ENCODE assay signal across 20 cellular contexts in genomic region chr15:65259367-65259781, GRCh38. TPM values are rescaled to one million over a fixed set of nuclear protein-coding genes. Genes with fewer than 3 reads are reported as not detected.
DNase-seq lines count a peak whose midpoint lies in the region; ATAC-seq and TF ChIP-seq lines count a peak whose summit lies in the region.
"Had no signal": no experiment of that assay in that cellular context is flagged by ENCODE, and none has a peak within 500 bp of the region (broad histone marks: within the 10 kb centered on the region; RNA-seq: fewer than 3 reads in every experiment).

No MANE protein-coding gene starts in this region.

- TF ChIP-seq CTCF in left ventricle myocardium inferior (IDR thresholded peaks at IDR 0.05; ENCODE audit: borderline replicate concordance): no peak
- no peak for TF ChIP-seq CTCF in tibial artery (IDR thresholded peaks at IDR 0.05)

- no peaks in the 10 kb centered on the region for H3K9me3 ChIP-seq in left ventricle myocardium inferior (replicated peaks)
- no peaks in the 10 kb centered on the region for H3K9me3 ChIP-seq in muscle layer of duodenum (ENCODE audit: control insufficient read depth in 1 of 2, low read length in 2 of 2)
- no peaks in the 10 kb centered on the region for H3K9me3 ChIP-seq in tibial artery
- H3K9me3 ChIP-seq: SJSA1 had no signal

- no peaks in the 10 kb centered on the region for H3K4me1 Mint-ChIP-seq in T-cell
- H3K4me1 Mint-ChIP-seq in activated T-cell treated with anti-CD3 and anti-CD28 coated beads, Interleukin-2, amount 50 U/mL, for 24 hours (ENCODE audit: low read depth): no peaks in the 10 kb centered on the region
- H3K4me1 Mint-ChIP-seq: stimulated activated naive CD8-positive, alpha-beta T cell treated with anti-CD3 and anti-CD28 coated beads, Interleukin-15, amount 100 ng/mL, for 72 hours had no signal

- H3K27me3 ChIP-seq in left ventricle myocardium inferior (ENCODE audit: low read depth): no peaks in the 10 kb centered on the region
- H3K27me3 ChIP-seq in muscle layer of duodenum (ENCODE audit: low read depth, low read length): no peaks in the 10 kb centered on the region
- no peaks in the 10 kb centered on the region for H3K27me3 ChIP-seq in tibial artery
- H3K27me3 ChIP-seq: SJSA1 had no signal

- H3K4me1 ChIP-seq in left ventricle myocardium inferior (peaks cover 8% of the 10 kb centered on the region), muscle layer of duodenum (ENCODE audit: control insufficient read depth in 1 of 2, insufficient read depth in 2 of 2, low read length in 2 of 2) (peaks cover 21 to 65% of the 10 kb centered on the region in 2 donors), tibial artery (peaks cover 0 to 4% (median 0%) of the 10 kb centered on the region in 4 donors)
- H3K4me1 ChIP-seq: SJSA1 had no signal

- peak; percentile 76 for DNase-seq in amniotic epithelial cell (ENCODE audit: low read depth)
- peak; percentile 49 for DNase-seq in left ventricle myocardium inferior
- peak; percentile 73 to 76 for DNase-seq in tibial artery
- no peak for DNase-seq in T-cell
- no peak for DNase-seq in NCI-H69 (lab: John Stamatoyannopoulos, UW)
- DNase-seq in GM19238 (ENCODE audit: insufficient read length, low spot score): no peak
- no peak for DNase-seq in activated T-cell treated with anti-CD3 and anti-CD28 coated beads, Interleukin-2, amount 50 U/mL, for 24 hours
- DNase-seq: activated effector memory CD4-positive, alpha-beta T cell treated with Interleukin-2 at 50 U/mL for 16 hours; AML-193; DMS153; HFFc6; naive B cell; NCI-H187; NCI-H510A treated with DMSO at 0.1 percent for 48 hours; stimulated activated naive CD8-positive, alpha-beta T cell treated with anti-CD3 and anti-CD28 coated beads, Interleukin-15, amount 100 ng/mL, for 72 hours had no signal

- peaks cover 70% of the 10 kb centered on the region for H3K36me3 Mint-ChIP-seq in T-cell
- H3K36me3 Mint-ChIP-seq in activated T-cell treated with anti-CD3 and anti-CD28 coated beads, Interleukin-2, amount 50 U/mL, for 24 hours (ENCODE audit: low read depth): peaks cover 75% of the 10 kb centered on the region

- no peaks in the 10 kb centered on the region for H3K27me3 Mint-ChIP-seq in T-cell
- no peaks in the 10 kb centered on the region for H3K27me3 Mint-ChIP-seq in activated T-cell treated with anti-CD3 and anti-CD28 coated beads, Interleukin-2, amount 50 U/mL, for 24 hours
- H3K27me3 Mint-ChIP-seq: naive B cell; stimulated activated naive CD8-positive, alpha-beta T cell treated with anti-CD3 and anti-CD28 coated beads, Interleukin-15, amount 100 ng/mL, for 72 hours had no signal

- no peak overlapping the region for H3K4me3 Mint-ChIP-seq in T-cell
- no peak overlapping the region for H3K4me3 Mint-ChIP-seq in activated T-cell treated with anti-CD3 and anti-CD28 coated beads, Interleukin-2, amount 50 U/mL, for 24 hours
- H3K4me3 Mint-ChIP-seq: HFFc6; naive B cell; stimulated activated naive CD8-positive, alpha-beta T cell treated with anti-CD3 and anti-CD28 coated beads, Interleukin-15, amount 100 ng/mL, for 72 hours; T-helper 2 cell treated with Interferon-gamma antibody and Interleukin-4, amounts not matched to agents 5 μg/mL and 100 μg/mL, for 36 hours had no signal

- no peaks in the 10 kb centered on the region for H3K9me3 Mint-ChIP-seq in T-cell
- H3K9me3 Mint-ChIP-seq in activated T-cell treated with anti-CD3 and anti-CD28 coated beads, Interleukin-2, amount 50 U/mL, for 24 hours: no peaks in the 10 kb centered on the region
- H3K9me3 Mint-ChIP-seq: HFFc6; naive B cell; stimulated activated naive CD8-positive, alpha-beta T cell treated with anti-CD3 and anti-CD28 coated beads, Interleukin-15, amount 100 ng/mL, for 72 hours; T-helper 2 cell treated with Interferon-gamma antibody and Interleukin-4, amounts not matched to agents 5 μg/mL and 100 μg/mL, for 36 hours had no signal

- POLR2A ChIA-PET in T-cell (lab: Charles Lee): no interaction called here

- H3K4me3 ChIP-seq in left ventricle myocardium inferior (no peak overlapping the region), muscle layer of duodenum (ENCODE audit: low read depth in 1 of 2, low read length in 2 of 2) (peak overlapping the region in 1 of 2 donors; percentile 27), tibial artery (no peak overlapping the region)
- H3K4me3 ChIP-seq: SJSA1 had no signal

- CTCF ChIA-PET in T-cell (lab: Charles Lee): no interaction called here

- H3K27ac ChIP-seq in left ventricle myocardium inferior (replicated peaks) (peak overlapping the region; percentile 66), muscle layer of duodenum (ENCODE audit: low read length) (peak overlapping the region; percentile 64), tibial artery (peak overlapping the region; percentile 35 to 38)
- H3K27ac ChIP-seq: SJSA1 had no signal

- ATAC-seq in T-cell (replicated peaks in 1 of 4): no peak
- ATAC-seq: stimulated activated naive CD8-positive, alpha-beta T cell treated with anti-CD3 and anti-CD28 coated beads, Interleukin-15, amount 100 ng/mL, for 72 hours had no signal

- no peak overlapping the region for H3K27ac Mint-ChIP-seq in T-cell
- H3K27ac Mint-ChIP-seq in activated T-cell treated with anti-CD3 and anti-CD28 coated beads, Interleukin-2, amount 50 U/mL, for 24 hours: no peak overlapping the region
- H3K27ac Mint-ChIP-seq: HFFc6; stimulated activated naive CD8-positive, alpha-beta T cell treated with anti-CD3 and anti-CD28 coated beads, Interleukin-15, amount 100 ng/mL, for 72 hours; T-helper 2 cell treated with Interferon-gamma antibody and Interleukin-4, amounts not matched to agents 5 μg/mL and 100 μg/mL, for 36 hours had no signal

- H3K36me3 ChIP-seq in left ventricle myocardium inferior: peaks cover 60% of the 10 kb centered on the region
- H3K36me3 ChIP-seq in muscle layer of duodenum (ENCODE audit: control insufficient read depth in 1 of 2, insufficient read depth in 2 of 2, low read length in 2 of 2): peaks cover 19 to 31% of the 10 kb centered on the region in 2 donors
- H3K36me3 ChIP-seq in tibial artery: peaks cover 51 to 83% (median 59%) of the 10 kb centered on the region in 3 donors

- intact Hi-C loops in left ventricle myocardium inferior (cut with micrococcal nuclease) (no loop called here), tibial artery (cut with DNase I; ENCODE audit: low total_unique reads) (no loop called here)

RNA-seq across cellular contexts. Expression of gene PARP16, which starts 27.3 kb away (rescaled TPM):
- total RNA-seq in left ventricle myocardium inferior: 4.6 TPM
- 10 to 100 TPM; 16.2 to 23.3 (median 18.5) TPM for total RNA-seq in T-cell

RNA-seq across cellular contexts. Expression of gene RNU5A-1, which starts 36.5 kb away (rescaled TPM):
- total RNA-seq in left ventricle myocardium inferior: not detected
- not detected for total RNA-seq in T-cell
- total RNA-seq: endothelial cell of umbilical vein, HFFc6, pulmonary artery endothelial cell, SJSA1 had no signal

RNA-seq across cellular contexts. Expression of gene RNU5B-1, which starts 45.1 kb away (rescaled TPM):
- total RNA-seq in left ventricle myocardium inferior (40.3 TPM), T-cell (10 to 100 TPM in 3 of 5 donors, not detected in 2; 27.0 to 34.4 (median 32.6) TPM)
- total RNA-seq: endothelial cell of umbilical vein, pulmonary artery endothelial cell, SJSA1 had no signal

RNA-seq across cellular contexts. Expression of gene CILP, which starts 48.1 kb away (rescaled TPM):
- total RNA-seq in left ventricle myocardium inferior (7.3 TPM), T-cell (under 1 TPM; 0.16 to 0.67 (median 0.36) TPM)
- total RNA-seq: endothelial cell of umbilical vein, pulmonary artery endothelial cell, SJSA1 had no signal

Comparison
In these comparisons a context has a peak if more than half of its experiments do, and no peak if none do; other contexts are left out.
1. DNase-seq: peak in amniotic epithelial cell (single experiment), left ventricle myocardium inferior (single experiment) and tibial artery (2 of 2); none in T-cell (0 of 34), NCI-H69 (single experiment), GM19238 (single experiment) and activated T-cell treated with anti-CD3 and anti-CD28 coated beads, Interleukin-2, amount 50 U/mL, for 24 hours (single experiment).
2. Peak in every context shown above with its lines, with median percentiles within 50 percentile points of each other: H3K27ac ChIP-seq.